Comparison of ENCODE assay signal across 18 cellular contexts in genomic region chr2:96664366-96664765, GRCh38. TPM values are rescaled to one million over a fixed set of nuclear protein-coding genes. Genes with fewer than 3 reads are reported as not detected.
DNase-seq lines count a peak whose midpoint lies in the region; ATAC-seq, FAIRE-seq and TF ChIP-seq lines count a peak whose summit lies in the region.
"Had no signal": no experiment of that assay in that cellular context is flagged by ENCODE, and none has a peak within 500 bp of the region (broad histone marks: within the 10 kb centered on the region; RNA-seq: fewer than 3 reads in every experiment).

No MANE protein-coding gene starts in this region.

- intact Hi-C loops in body of pancreas (cut with DNase I) (no loop called here), tibial artery (cut with DNase I; ENCODE audit: low total_unique reads) (no loop called here)

- H3K4me3 ChIP-seq in body of pancreas, result no peak overlapping the region
- H3K4me3 ChIP-seq in tibial artery, result no peak overlapping the region
- H3K4me3 ChIP-seq: GM23338, thyroid gland had no signal

- no peak for TF ChIP-seq POLR2A in body of pancreas (IDR thresholded peaks at IDR 0.05)

- H3K9me3 ChIP-seq in body of pancreas (no peaks in the 10 kb centered on the region), tibial artery (no peaks in the 10 kb centered on the region)
- H3K9me3 ChIP-seq: thyroid gland had no signal

- WGBS in body of pancreas, 2 donors, result 90 to 95% methylated on average over 3 of the region's 3 CpGs

- no peak for DNase-seq in HTR-8/SVneo (ENCODE audit: insufficient read length, low spot score)
- no peak for DNase-seq in body of pancreas
- peak; percentile 35 for DNase-seq in iris pigment epithelial cell (ENCODE audit: low read depth)
- no peak for DNase-seq in tibial artery
- DNase-seq in NCI-H1694 treated with DMSO at 0.1 percent for 48 hours (lab: John Stamatoyannopoulos, UW), result no peak
- no peak for DNase-seq in cerebellum (ENCODE audit: low spot score)
- DNase-seq in DMS 273 (lab: John Stamatoyannopoulos, UW; ENCODE audit: unreplicated experiment), result no peak
- DNase-seq: activated B cell treated with CpG ODN at 0.5 μM for 24 hours; activated CD4-positive, alpha-beta memory T cell treated with anti-CD3 and anti-CD28 coated beads, Interleukin-2, amount 10 ng/mL, durations not matched to agents 7 days and 5 days; activated naive CD4-positive, alpha-beta T cell treated with anti-CD3 and anti-CD28 coated beads for 36 hours; NCI-H82 had no signal

- H3K27ac ChIP-seq in body of pancreas, result peak overlapping the region; percentile 48 to 80 (median 77)
- peak overlapping the region; percentile 62 to 71 for H3K27ac ChIP-seq in tibial artery
- H3K27ac ChIP-seq: thyroid gland had no signal

- peak; percentile 16 for FAIRE-seq in HTR-8/SVneo (lab: Jason Lieb, UNC)

- ATAC-seq in body of pancreas, result no peak
- ATAC-seq: GM23338 had no signal

- no peaks in the 10 kb centered on the region for H3K27me3 ChIP-seq in body of pancreas
- no peaks in the 10 kb centered on the region for H3K27me3 ChIP-seq in tibial artery
- H3K27me3 ChIP-seq: thyroid gland had no signal

- H3K36me3 ChIP-seq in body of pancreas (replicated peaks in 1 of 2; ENCODE audit: insufficient read depth in 1 of 2, low read depth in 2 of 2) (no peaks in the 10 kb centered on the region), tibial artery (no peaks in the 10 kb centered on the region)
- H3K36me3 ChIP-seq: thyroid gland had no signal

- TF ChIP-seq CTCF in body of pancreas (IDR thresholded peaks at IDR 0.05) (no peak), tibial artery (IDR thresholded peaks at IDR 0.05) (no peak)

- H3K4me1 ChIP-seq in body of pancreas (peaks cover 35% of the 10 kb centered on the region), tibial artery (peaks cover 0 to 17% (median 14%) of the 10 kb centered on the region in 4 donors)
- H3K4me1 ChIP-seq: thyroid gland had no signal

RNA-seq across cellular contexts. Expression of gene FER1L5, which starts 21.8 kb away (rescaled TPM):
- total RNA-seq in body of pancreas (1 to 10 TPM in 1 of 2 donors, under 1 TPM in 1; 0.78 to 3.6 TPM), cerebellum (1.4 TPM)
- total RNA-seq: activated B cell treated with CpG ODN at 0.5 μM for 24 hours; activated CD4-positive, alpha-beta memory T cell treated with anti-CD3 and anti-CD28 coated beads, Interleukin-2, amount 10 ng/mL, durations not matched to agents 7 days and 5 days; activated naive CD4-positive, alpha-beta T cell treated with anti-CD3 and anti-CD28 coated beads for 36 hours; G401; glomerular endothelial cell; PC-3; SK-MEL-5; T-helper 2 cell treated with Interferon-gamma antibody and Interleukin-4, amounts not matched to agents 100 ng/mL and 5 ng/mL, for 36 hours had no signal

RNA-seq across cellular contexts. Expression of gene KANSL3, which starts 26.3 kb away (rescaled TPM):
- 10 to 100 TPM; 36.6 to 50.4 TPM for total RNA-seq in body of pancreas
- total RNA-seq in cerebellum, result 45.5 TPM
